Comparison of ENCODE assay signal across 8 cellular contexts in the genomic region with DNA sequence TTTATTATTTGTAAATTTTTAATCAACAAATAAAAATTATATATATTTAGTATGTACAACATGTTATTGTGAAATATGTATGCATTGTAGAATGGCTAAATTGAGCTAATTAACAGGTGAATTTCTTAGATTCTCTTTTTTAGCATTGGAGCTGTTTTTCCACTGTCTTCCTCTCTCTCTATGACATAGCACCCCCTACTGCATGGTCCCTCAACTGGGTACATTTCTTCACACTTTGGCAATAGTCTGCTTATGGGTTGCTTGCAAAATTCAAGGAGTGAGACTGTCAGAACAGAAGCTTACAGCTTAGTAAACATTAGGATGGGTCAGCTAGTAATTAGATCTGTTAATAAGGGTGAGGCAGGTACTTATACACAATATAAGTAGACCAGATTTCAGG.
DNase-seq lines count a peak whose midpoint lies in the region; ATAC-seq and TF ChIP-seq lines count a peak whose summit lies in the region.

No MANE protein-coding gene starts in this region.

- in situ Hi-C loops in T47D (cut with HindIII; ENCODE audit: low pct_unique_long_range_greater_than_20kb, low sequenced_read_pairs): no loop called here

- no peaks in the 10 kb centered on the region for H3K36me3 Mint-ChIP-seq in mesothelial cell of epicardium

- DNase-seq in ELR (ENCODE audit: low read depth) (peak; percentile 54), NCI-H1417 treated with DMSO at 0.1 percent for 48 hours (lab: John Stamatoyannopoulos, UW) (peak; percentile 31), T47D (ENCODE audit: low read depth in 1 of 2, low spot score in 1 of 2) (peak; percentile 32 to 73), mesothelial cell of epicardium (ENCODE audit: low spot score in 2 of 2, unreplicated experiment in 2 of 2) (no peak), T-helper 2 cell (no peak), putamen (ENCODE audit: low spot score) (no peak)

- no peak overlapping the region for H3K27ac Mint-ChIP-seq in mesothelial cell of epicardium

- peak; percentile 24 for TF ChIP-seq CTCF in mesothelial cell of epicardium (IDR thresholded peaks at IDR 0.05; ENCODE audit: unreplicated experiment)

- peaks cover 10% of the 10 kb centered on the region for H3K9me3 Mint-ChIP-seq in mesothelial cell of epicardium

- no peaks in the 10 kb centered on the region for H3K4me1 Mint-ChIP-seq in mesothelial cell of epicardium

- no peak overlapping the region for H3K4me3 Mint-ChIP-seq in mesothelial cell of epicardium

- no peak for ATAC-seq in HG02973 (IDR thresholded peaks at IDR 0.05; ENCODE audit: unreplicated experiment)
- no peak for ATAC-seq in HG02678 (IDR thresholded peaks at IDR 0.05; ENCODE audit: unreplicated experiment)

- no peaks in the 10 kb centered on the region for H3K27me3 Mint-ChIP-seq in mesothelial cell of epicardium (ENCODE audit: low read depth)

Comparison
In these comparisons a context has a peak if more than half of its experiments do, and no peak if none do; other contexts are left out.
1. DNase-seq: peak in ELR (single experiment), NCI-H1417 treated with DMSO at 0.1 percent for 48 hours (single experiment) and T47D (2 of 2); none in mesothelial cell of epicardium (0 of 2), T-helper 2 cell (0 of 5) and putamen (single experiment).